In genomic region chr9:114603183-114603582, GRCh38 we compare ENCODE assay signal across 19 cellular contexts. TPM values are rescaled to one million over a fixed set of nuclear protein-coding genes. Genes with fewer than 3 reads are reported as not detected.
"Had no signal": no experiment of that assay in that cellular context is flagged by ENCODE, and none has a peak within 500 bp of the region (broad histone marks: within the 10 kb centered on the region; RNA-seq: fewer than 3 reads in every experiment).

No MANE protein-coding gene starts in this region.

- ATAC-seq: activated T-helper 17 cell treated with anti-CD3 and anti-CD28 coated beads, Interleukin-2, amount 50 U/mL, for 72 hours; effector memory CD8-positive, alpha-beta T cell; stimulated activated naive B cell treated with anti-CD40 and anti-IgM and Interleukin-4, amounts not matched to agents 10 μg/mL and 1 μg/mL and 100 μg/mL, for 72 hours; T-helper 17 cell had no signal

- H3K4me3 ChIP-seq: right atrium auricular region, transverse colon had no signal

- H3K27me3 ChIP-seq: right atrium auricular region, transverse colon had no signal

- H3K27ac ChIP-seq: neutrophil, right atrium auricular region, transverse colon had no signal

- H3K4me1 ChIP-seq: transverse colon had no signal

- FAIRE-seq: small intestine had no signal

- H3K9me3 ChIP-seq: neutrophil, transverse colon had no signal

- DNase-seq: activated CD4-positive, alpha-beta T cell treated with anti-CD3 and anti-CD28 coated beads, Interleukin-2, amount 10 ng/mL, durations not matched to agents 7 days and 5 days; activated CD4-positive, CD25-positive, alpha-beta regulatory T cell; activated CD8-positive, alpha-beta memory T cell treated with anti-CD3 and anti-CD28 coated beads for 24 hours; activated naive CD4-positive, alpha-beta T cell treated with anti-CD3 and anti-CD28 coated beads, Interleukin-2, amount 10 ng/mL, durations not matched to agents 7 days and 5 days; amygdala; effector memory CD8-positive, alpha-beta T cell; erythroblast; midbrain; naive B cell; posterior cingulate gyrus; small intestine; stimulated activated naive B cell treated with anti-CD40 and anti-IgM and Interleukin-4, amounts not matched to agents 10 μg/mL and 1 μg/mL and 100 μg/mL, for 72 hours; substantia nigra; T-helper 17 cell; transverse colon had no signal

RNA-seq across cellular contexts. Expression of gene TEX53, which starts 54.4 kb away (rescaled TPM):
- total RNA-seq: activated CD4-positive, alpha-beta T cell treated with anti-CD3 and anti-CD28 coated beads, Interleukin-2, amount 10 ng/mL, durations not matched to agents 7 days and 5 days; activated T-helper 17 cell treated with anti-CD3 and anti-CD28 coated beads, Interleukin-2, amount 50 U/mL, for 72 hours; lower leg skin; right atrium auricular region; T-helper 17 cell; transverse colon had no signal
- polyA plus RNA-seq: small intestine had no signal
